In the genomic region with DNA sequence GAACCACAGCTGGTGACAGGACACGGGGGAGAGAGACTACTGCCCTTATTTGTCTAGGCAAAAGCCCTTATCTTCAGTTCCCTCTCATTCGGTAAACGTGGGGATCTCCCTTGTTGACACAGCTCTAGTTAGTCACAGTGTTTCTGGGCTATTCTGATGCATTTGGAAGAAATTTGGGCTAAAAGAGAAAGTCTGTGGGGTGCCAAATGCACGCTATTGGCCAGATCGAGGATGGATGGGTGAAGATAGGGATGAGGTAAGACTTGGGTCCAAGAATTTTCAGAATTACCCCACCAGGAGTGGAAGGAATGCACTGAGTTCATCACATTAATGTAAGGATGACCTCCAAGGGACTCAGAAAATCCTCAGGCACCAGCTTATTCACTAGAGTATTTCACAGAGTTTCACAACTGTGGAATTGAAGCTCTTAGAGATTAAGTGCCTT, we compare ENCODE assay signal across 9 cellular contexts. TPM values are rescaled to one million over a fixed set of nuclear protein-coding genes. Genes with fewer than 3 reads are reported as not detected.
DNase-seq lines count a peak whose midpoint lies in the region; ATAC-seq and TF ChIP-seq lines count a peak whose summit lies in the region.
"Had no signal": no experiment of that assay in that cellular context is flagged by ENCODE, and none has a peak within 500 bp of the region (broad histone marks: within the 10 kb centered on the region; RNA-seq: fewer than 3 reads in every experiment).

No MANE protein-coding gene starts in this region.

- no peak for TF ChIP-seq CTCF in GM10266 (IDR thresholded peaks at IDR 0.05; ENCODE audit: control insufficient read depth, insufficient read depth, low read depth, missing control alignments)
- no peak for TF ChIP-seq CTCF in nephron (IDR thresholded peaks at IDR 0.05; ENCODE audit: unreplicated experiment in 3 of 3)
- TF ChIP-seq CTCF in activated CD8-positive, alpha-beta T cell treated with anti-CD3 and anti-CD28 coated beads for 36 hours (IDR thresholded peaks at IDR 0.05): no peak
- no peak for TF ChIP-seq CTCF in suprapubic skin (IDR thresholded peaks at IDR 0.05)

- intact Hi-C loops in activated CD8-positive, alpha-beta T cell treated with anti-CD3 and anti-CD28 coated beads for 36 hours (cut with micrococcal nuclease): no loop called here

- H3K4me1 ChIP-seq in suprapubic skin: no peaks in the 10 kb centered on the region

- peak; percentile 26 for DNase-seq in GM10266 (ENCODE audit: extremely low spot score)
- peak; percentile 87 for DNase-seq in astrocyte of the hippocampus (ENCODE audit: low read depth, low spot score)
- DNase-seq in activated CD8-positive, alpha-beta T cell treated with anti-CD3 and anti-CD28 coated beads for 36 hours: no peak
- DNase-seq in suprapubic skin (ENCODE audit: low spot score in 2 of 2): no peak
- DNase-seq: SIG-M5 had no signal

- H3K27ac ChIP-seq in suprapubic skin: no peak overlapping the region

- POLR2A ChIA-PET in activated CD8-positive, alpha-beta T cell treated with anti-CD3 and anti-CD28 coated beads for 36 hours (lab: Charles Lee): no interaction called here

- H3K4me3 Mint-ChIP-seq in nephron: no peak overlapping the region
- no peak overlapping the region for H3K4me3 Mint-ChIP-seq in activated CD8-positive, alpha-beta T cell treated with anti-CD3 and anti-CD28 coated beads for 36 hours

- CTCF ChIA-PET in activated CD8-positive, alpha-beta T cell treated with anti-CD3 and anti-CD28 coated beads for 36 hours (lab: Charles Lee): no interaction called here

- TF ChIP-seq POLR2A in suprapubic skin (IDR thresholded peaks at IDR 0.05): no peak

- H3K27me3 ChIP-seq in suprapubic skin: no peaks in the 10 kb centered on the region

- peaks cover under 1% of the 10 kb centered on the region for H3K36me3 ChIP-seq in suprapubic skin

- no peaks in the 10 kb centered on the region for H3K27me3 Mint-ChIP-seq in nephron (ENCODE audit: low read depth)
- no peaks in the 10 kb centered on the region for H3K27me3 Mint-ChIP-seq in activated CD8-positive, alpha-beta T cell treated with anti-CD3 and anti-CD28 coated beads for 36 hours

- no peaks in the 10 kb centered on the region for H3K9me3 ChIP-seq in suprapubic skin

- peaks cover 64% of the 10 kb centered on the region for H3K4me1 Mint-ChIP-seq in nephron
- H3K4me1 Mint-ChIP-seq in activated CD8-positive, alpha-beta T cell treated with anti-CD3 and anti-CD28 coated beads for 36 hours (ENCODE audit: low read depth): no peaks in the 10 kb centered on the region

- H3K27ac Mint-ChIP-seq in nephron: peak overlapping the region; percentile 54 to 94 (median 73)
- no peak overlapping the region for H3K27ac Mint-ChIP-seq in activated CD8-positive, alpha-beta T cell treated with anti-CD3 and anti-CD28 coated beads for 36 hours

- ATAC-seq in HG02610 (IDR thresholded peaks at IDR 0.05; ENCODE audit: unreplicated experiment) (peak; percentile 55), HG03457 (IDR thresholded peaks at IDR 0.05; ENCODE audit: unreplicated experiment) (no peak), HG03439 (IDR thresholded peaks at IDR 0.05; ENCODE audit: unreplicated experiment) (no peak)
- ATAC-seq in activated CD8-positive, alpha-beta T cell treated with anti-CD3 and anti-CD28 coated beads for 36 hours: no peak

- no peak for TF ChIP-seq EP300 in suprapubic skin (IDR thresholded peaks at IDR 0.05)

- no peak overlapping the region for H3K4me3 ChIP-seq in suprapubic skin

- H3K36me3 Mint-ChIP-seq in nephron (ENCODE audit: low read depth): peaks cover 53% of the 10 kb centered on the region
- no peaks in the 10 kb centered on the region for H3K36me3 Mint-ChIP-seq in activated CD8-positive, alpha-beta T cell treated with anti-CD3 and anti-CD28 coated beads for 36 hours (ENCODE audit: low read depth)

- 87% methylated on average over 5 of the region's 5 CpGs for WGBS in suprapubic skin

- H3K9me3 Mint-ChIP-seq in nephron: no peaks in the 10 kb centered on the region
- H3K9me3 Mint-ChIP-seq in activated CD8-positive, alpha-beta T cell treated with anti-CD3 and anti-CD28 coated beads for 36 hours: no peaks in the 10 kb centered on the region

RNA-seq across cellular contexts. Expression of a gene that starts 49.2 kb away (rescaled TPM):
- 1 to 10 TPM in 1 of 2 experiments, under 1 TPM in 1; 0.63 to 1.6 TPM for total RNA-seq in activated CD8-positive, alpha-beta T cell treated with anti-CD3 and anti-CD28 coated beads for 36 hours
- total RNA-seq in suprapubic skin: 1 to 10 TPM; 3.4 to 8.9 (median 6.6) TPM

Comparison
In these comparisons a context has a peak if more than half of its experiments do, and no peak if none do; other contexts are left out.
1. DNase-seq: peak in GM10266 (single experiment) and astrocyte of the hippocampus (single experiment); none in activated CD8-positive, alpha-beta T cell treated with anti-CD3 and anti-CD28 coated beads for 36 hours (single experiment) and suprapubic skin (0 of 2).